ENCODE assay signal across 8 cellular contexts in the genomic region with DNA sequence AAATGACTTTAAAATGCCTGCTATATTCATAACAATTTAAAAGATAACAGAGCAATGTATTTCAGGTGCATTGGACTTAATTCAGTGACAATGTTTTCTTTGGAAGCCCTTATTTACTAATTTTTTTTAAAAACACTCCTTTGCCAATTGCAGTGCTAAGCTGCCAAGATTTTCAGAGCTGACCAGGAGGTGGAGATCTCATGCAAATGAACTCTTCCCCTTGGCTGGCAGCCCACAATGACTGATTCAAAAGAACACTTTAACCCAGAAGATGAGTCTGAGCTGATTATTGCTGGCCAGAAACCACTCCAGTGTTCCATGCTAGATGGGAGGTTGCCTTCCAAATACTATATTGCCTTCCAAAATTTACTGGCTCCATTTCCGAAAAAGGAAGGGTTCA.
A peak's percentile ranks its signal among the peaks of the same experiment; 100 is the strongest.
DNase-seq lines count a peak whose midpoint lies in the region; ATAC-seq and TF ChIP-seq lines count a peak whose summit lies in the region.

No MANE protein-coding gene starts in this region.

- H3K4me3 ChIP-seq in PC-3 (ENCODE audit: low read length) (no peak overlapping the region), OCI-LY7 (ENCODE audit: low read depth, low read length, poor library complexity, severe bottlenecking) (no peak overlapping the region)

- peak; percentile 95 for ATAC-seq in PC-3
- no peak for ATAC-seq in esophagus mucosa
- ATAC-seq in GM21390 (IDR thresholded peaks at IDR 0.05; ENCODE audit: unreplicated experiment): no peak

- TF ChIP-seq CTCF in PC-3 (conservative IDR thresholded peaks at IDR 0.05; ENCODE audit: low read depth, low read length) (peak; percentile 57), OCI-LY7 (conservative IDR thresholded peaks at IDR 0.05; ENCODE audit: low read length) (no peak)

- H3K9me3 ChIP-seq in PC-3 (ENCODE audit: low read length) (no peaks in the 10 kb centered on the region), OCI-LY7 (ENCODE audit: low read length) (no peaks in the 10 kb centered on the region)

- no peaks in the 10 kb centered on the region for H3K9me2 ChIP-seq in PC-3 (replicated peaks; ENCODE audit: low read length)
- H3K9me2 ChIP-seq in OCI-LY7 (ENCODE audit: insufficient read depth, low read length): no peaks in the 10 kb centered on the region

- POLR2A ChIA-PET in PC-3 (lab: Charles Lee; ENCODE audit: unreplicated experiment): interaction anchor here (0.5 kb wide), 1 partner anchor 10 kb away, joined by 3 read pairs; no protein-coding TSS in a partner anchor
- POLR2A ChIA-PET in OCI-LY7 (lab: Charles Lee): no interaction called here

- no peaks in the 10 kb centered on the region for H3F3A ChIP-seq in PC-3 (ENCODE audit: low read length, unreplicated experiment)

- H3K4me2 ChIP-seq in PC-3 (ENCODE audit: low read length) (no peak overlapping the region), OCI-LY7 (ENCODE audit: low read length) (no peak overlapping the region)

- H3K9ac ChIP-seq in PC-3 (ENCODE audit: low read length): no peak overlapping the region

- H3K36me3 ChIP-seq in PC-3 (ENCODE audit: low read depth, low read length) (no peaks in the 10 kb centered on the region), OCI-LY7 (ENCODE audit: insufficient read depth, low read length) (no peaks in the 10 kb centered on the region)

- H4K20me1 ChIP-seq in PC-3 (ENCODE audit: low read length): no peaks in the 10 kb centered on the region
- no peaks in the 10 kb centered on the region for H4K20me1 ChIP-seq in OCI-LY7 (ENCODE audit: insufficient read depth, low read length)

- peaks cover 6% of the 10 kb centered on the region; the same call in 1 of the 2 replicates for H3K4me1 ChIP-seq in PC-3 (ENCODE audit: insufficient read depth, low read length)
- no peaks in the 10 kb centered on the region for H3K4me1 ChIP-seq in OCI-LY7 (ENCODE audit: insufficient read depth, low read length, poor library complexity, severe bottlenecking)

- DNase-seq in HCEC 1CT (peak; percentile 3), PC-3 (peak; percentile 90), fibroblast of gingiva (ENCODE audit: low read depth) (peak; percentile 62), pons (ENCODE audit: low spot score) (peak; percentile 95), OCI-LY7 (ENCODE audit: low spot score) (no peak)
- no peak for DNase-seq in stimulated activated CD4-positive, alpha-beta T cell treated with anti-CD3 and anti-CD28 coated beads, Interleukin-12 subunit alpha, Interleukin-12 subunit beta, amount 100 ng/mL, for 4 hours

- H2AFZ ChIP-seq in PC-3 (ENCODE audit: low read length) (no peak overlapping the region), OCI-LY7 (ENCODE audit: low read length) (no peak overlapping the region)

- no peak overlapping the region for H3K27ac ChIP-seq in PC-3 (ENCODE audit: low read length)
- H3K27ac ChIP-seq in OCI-LY7 (ENCODE audit: low read depth, low read length, poor library complexity, severe bottlenecking): no peak overlapping the region

- BruUV-seq in PC-3 (replicated peaks; lab: Mats Ljungman, UMichigan) (no TSS peak), OCI-LY7 (replicated peaks; lab: Mats Ljungman, UMichigan) (no TSS peak)

- H3K79me2 ChIP-seq in PC-3 (ENCODE audit: low read length) (no peaks in the 10 kb centered on the region), OCI-LY7 (ENCODE audit: insufficient read depth, low read depth, low read length) (no peaks in the 10 kb centered on the region)

- CTCF ChIA-PET in PC-3 (lab: Charles Lee): interaction anchor here (0.6 to 0.8 kb wide), 3 partner anchors 121 to 1150 kb away, joined by 3 to 7 read pairs (median 4); no protein-coding TSS in a partner anchor
- CTCF ChIA-PET in OCI-LY7 (lab: Charles Lee; ENCODE audit: unreplicated experiment): no interaction called here

- intact Hi-C loops in PC-3 (cut with micrococcal nuclease) (loop anchor here (1.0 to 5.0 kb wide), 4 partner anchors 206 to 600 kb away; no protein-coding TSS in a partner anchor), OCI-LY7 (cut with micrococcal nuclease; ENCODE audit: unreplicated experiment) (no loop called here)

- H3K27me3 ChIP-seq in PC-3 (ENCODE audit: low read length): peaks cover 4% of the 10 kb centered on the region; the same call in 1 of the 2 replicates

Comparison
In these comparisons a context has a peak if more than half of its experiments do, and no peak if none do; other contexts are left out.
1. DNase-seq: peak in HCEC 1CT (single experiment), PC-3 (single experiment), fibroblast of gingiva (single experiment) and pons (single experiment); none in stimulated activated CD4-positive, alpha-beta T cell treated with anti-CD3 and anti-CD28 coated beads, Interleukin-12 subunit alpha, Interleukin-12 subunit beta, amount 100 ng/mL, for 4 hours (single experiment) and OCI-LY7 (single experiment).